In genomic region chr17:20935740-20936139, GRCh38 we compare ENCODE assay signal across 12 cellular contexts.
DNase-seq lines count a peak whose midpoint lies in the region; ATAC-seq and TF ChIP-seq lines count a peak whose summit lies in the region.
"Had no signal": no experiment of that assay in that cellular context is flagged by ENCODE, and none has a peak within 500 bp of the region (broad histone marks: within the 10 kb centered on the region; RNA-seq: fewer than 3 reads in every experiment).

No MANE protein-coding gene starts in this region.

- H3K4me1 ChIP-seq in GM23248 (ENCODE audit: insufficient read depth) (peaks cover 30% of the 10 kb centered on the region), adipocyte (ENCODE audit: control insufficient read depth, insufficient read depth, low read length) (peaks cover 26% of the 10 kb centered on the region), sigmoid colon (peaks cover 0 to 38% (median 29%) of the 10 kb centered on the region in 4 donors)

- H2AFZ ChIP-seq in GM23248: no peak overlapping the region

- H3K9me2 ChIP-seq in GM23248 (ENCODE audit: insufficient read depth): no peaks in the 10 kb centered on the region

- H3K27ac ChIP-seq in GM23248 (peak overlapping the region; percentile 25), sigmoid colon (peak overlapping the region; percentile 43 to 75 (median 71))

- H3K79me2 ChIP-seq in GM23248 (ENCODE audit: insufficient read depth): no peaks in the 10 kb centered on the region

- H3F3A ChIP-seq in GM23248 (ENCODE audit: insufficient read depth): peaks cover 15% of the 10 kb centered on the region; the same call in 1 of the 2 replicates

- TF ChIP-seq EP300 in sigmoid colon (IDR thresholded peaks at IDR 0.05): peak in 1 of 4 donors; percentile 7

- H4K20me1 ChIP-seq in GM23248 (ENCODE audit: insufficient read depth): no peaks in the 10 kb centered on the region

- H3K9me3 ChIP-seq in GM23248 (ENCODE audit: low read depth) (no peaks in the 10 kb centered on the region), adipocyte (ENCODE audit: control insufficient read depth, low read length) (no peaks in the 10 kb centered on the region), sigmoid colon (no peaks in the 10 kb centered on the region)

- in situ Hi-C loops in GM23248 (cut with MboI): no loop called here

- no peak for ATAC-seq in HG02610 (IDR thresholded peaks at IDR 0.05; ENCODE audit: unreplicated experiment)
- ATAC-seq: natural killer cell had no signal

- no peak for TF ChIP-seq POLR2A in sigmoid colon (IDR thresholded peaks at IDR 0.05)

- no peak overlapping the region for H3K9ac ChIP-seq in GM23248
- H3K9ac ChIP-seq in adipocyte (ENCODE audit: low read length): no peak overlapping the region

- H3K4me3 ChIP-seq in GM23248: peak overlapping the region; percentile 17; the same call in 1 of the 2 replicates
- peak overlapping the region; percentile 55 for H3K4me3 ChIP-seq in adipocyte (ENCODE audit: low read length)
- H3K4me3 ChIP-seq in foreskin fibroblast (ENCODE audit: low read depth in 1 of 2, low read length in 2 of 2): no peak overlapping the region
- H3K4me3 ChIP-seq in sigmoid colon: no peak overlapping the region

- no peaks in the 10 kb centered on the region for H3K27me3 ChIP-seq in GM23248 (replicated peaks; ENCODE audit: insufficient read depth)
- no peaks in the 10 kb centered on the region for H3K27me3 ChIP-seq in adipocyte (replicated peaks; ENCODE audit: control insufficient read depth, insufficient read depth, low read length)
- no peaks in the 10 kb centered on the region for H3K27me3 ChIP-seq in sigmoid colon

- TF ChIP-seq CTCF in foreskin fibroblast (IDR thresholded peaks at IDR 0.05; ENCODE audit: low read depth, low read length) (no peak), sigmoid colon (IDR thresholded peaks at IDR 0.05) (no peak)

- 23 to 25% methylated on average over 2 of the region's 2 CpGs for WGBS in GM23248 (ENCODE audit: low coverage in 1 of 2, low lambda C conversion rate in 2 of 2, missing lambda C conversion rate in 2 of 2), 2 experiments
- whole genome bisulfite sequencing in sigmoid colon, 2 donors: 8 to 42% methylated on average over 2 of the region's 2 CpGs

- H3K36me3 ChIP-seq in GM23248 (ENCODE audit: low read depth) (no peaks in the 10 kb centered on the region), adipocyte (ENCODE audit: control insufficient read depth, insufficient read depth, low read length, severe bottlenecking) (no peaks in the 10 kb centered on the region), sigmoid colon (no peaks in the 10 kb centered on the region)

- peak overlapping the region; percentile 30 for H3K4me2 ChIP-seq in GM23248 (ENCODE audit: unreplicated experiment)

- DNase-seq in GM23248: peak; percentile 79
- DNase-seq in adipocyte (ENCODE audit: low read depth): peak; percentile 81
- peak; percentile 49 to 71 for DNase-seq in foreskin fibroblast
- no peak for DNase-seq in sigmoid colon
- DNase-seq in hippocampal formation (lab: John Stamatoyannopoulos, UW): no peak
- DNase-seq in NOMO-1 (lab: John Stamatoyannopoulos, UW; ENCODE audit: unreplicated experiment in 2 of 2): no peak
- DNase-seq in T-helper 9 cell: no peak
- DNase-seq: activated effector memory CD4-positive, alpha-beta T cell treated with Interleukin-2 at 50 U/mL for 16 hours; DMS79 treated with DMSO at 0.1 percent for 48 hours; natural killer cell; NCI-H510A had no signal

- intact Hi-C loops in sigmoid colon (cut with DNase I): no loop called here

Comparison
In these comparisons a context has a peak if more than half of its experiments do, and no peak if none do; other contexts are left out.
1. DNase-seq: peak in GM23248 (single experiment), adipocyte (single experiment) and foreskin fibroblast (2 of 2); none in sigmoid colon (single experiment), hippocampal formation (0 of 2), NOMO-1 (0 of 2) and T-helper 9 cell (single experiment).
2. H3K4me3 ChIP-seq: peak in GM23248 (single experiment) and adipocyte (single experiment); none in foreskin fibroblast (0 of 2) and sigmoid colon (0 of 4).